Comparison of ENCODE assay signal across 36 cellular contexts in genomic region chr4:164482092-164482404, GRCh38.
"Had no signal": no experiment of that assay in that cellular context is flagged by ENCODE, and none has a peak within 500 bp of the region (broad histone marks: within the 10 kb centered on the region; RNA-seq: fewer than 3 reads in every experiment).

No MANE protein-coding gene starts in this region.

- H3K27ac ChIP-seq: adrenal gland, ascending aorta, body of pancreas, brain microvascular endothelial cell, breast epithelium, cardiac muscle cell had no signal

- H3K4me3 ChIP-seq: adrenal gland, ascending aorta, body of pancreas, breast epithelium, cardiac muscle cell had no signal

- H3K27me3 ChIP-seq: adrenal gland, ascending aorta, body of pancreas, brain microvascular endothelial cell, breast epithelium, cardiac muscle cell had no signal

- H3K36me3 Mint-ChIP-seq: activated naive CD4-positive, alpha-beta T cell treated with anti-CD3 and anti-CD28 coated beads, Interleukin-2, amount 10 ng/mL, durations not matched to agents 7 days and 5 days; activated naive CD4-positive, alpha-beta T cell treated with anti-CD3 and anti-CD28 coated beads, Interleukin-2, amount 50 U/mL, for 24 hours; activated naive CD4-positive, alpha-beta T cell treated with anti-CD3 and anti-CD28 coated beads, Interleukin-2, amount 50 U/mL, for 72 hours; activated naive CD8-positive, alpha-beta T cell; activated naive CD8-positive, alpha-beta T cell treated with anti-CD3 and anti-CD28 coated beads for 36 hours; activated naive CD8-positive, alpha-beta T cell treated with anti-CD3 and anti-CD28 coated beads, Interleukin-2, amount 10 ng/mL, durations not matched to agents 7 days and 5 days; brain had no signal

- H3K4me3 Mint-ChIP-seq: activated naive CD4-positive, alpha-beta T cell treated with anti-CD3 and anti-CD28 coated beads for 36 hours; activated naive CD4-positive, alpha-beta T cell treated with anti-CD3 and anti-CD28 coated beads, Interleukin-2, amount 10 ng/mL, durations not matched to agents 7 days and 5 days; activated naive CD4-positive, alpha-beta T cell treated with anti-CD3 and anti-CD28 coated beads, Interleukin-2, amount 50 U/mL, for 24 hours; activated naive CD8-positive, alpha-beta T cell; activated naive CD8-positive, alpha-beta T cell treated with anti-CD3 and anti-CD28 coated beads for 36 hours; activated naive CD8-positive, alpha-beta T cell treated with anti-CD3 and anti-CD28 coated beads, Interleukin-2, amount 10 ng/mL, durations not matched to agents 7 days and 5 days; activated naive CD8-positive, alpha-beta T cell treated with anti-CD3 and anti-CD28 coated beads, Interleukin-2, amount 50 U/mL, for 24 hours; activated T-cell treated with anti-CD3 and anti-CD28 coated beads, Interleukin-2, amount 50 U/mL, for 24 hours; activated T-cell treated with anti-CD3 and anti-CD28 coated beads, Interleukin-2, amount 50 U/mL, for 4 hours; activated T-cell treated with anti-CD3 and anti-CD28 coated beads, Interleukin-2, amount 50 U/mL, for 72 hours; activated T-helper 1 cell treated with anti-CD3 and anti-CD28 coated beads, Interleukin-12 subunit alpha, Interleukin-12 subunit beta, Interleukin-2, Interleukin-4 antibody, amounts not matched to agents 30 ng/mL and 10 ng/mL and 1 ng/mL, durations not matched to agents 14 hours and 24 hours and 36 hours; activated T-helper 17 cell treated with anti-CD3 and anti-CD28 coated beads, Interleukin-2, amount 50 U/mL, for 72 hours; brain; central memory CD8-positive, alpha-beta T cell had no signal

- H3K9me3 ChIP-seq: adrenal gland, ascending aorta, body of pancreas had no signal

- H3K36me3 ChIP-seq: adrenal gland, ascending aorta, brain microvascular endothelial cell, breast epithelium, cardiac muscle cell had no signal

- H3K4me1 ChIP-seq: adrenal gland, ascending aorta, body of pancreas, breast epithelium had no signal

- H3K9me3 Mint-ChIP-seq: activated naive CD4-positive, alpha-beta T cell treated with anti-CD3 and anti-CD28 coated beads for 36 hours; activated naive CD4-positive, alpha-beta T cell treated with anti-CD3 and anti-CD28 coated beads, Interleukin-2, amount 10 ng/mL, durations not matched to agents 7 days and 5 days; activated naive CD4-positive, alpha-beta T cell treated with anti-CD3 and anti-CD28 coated beads, Interleukin-2, amount 50 U/mL, for 24 hours; activated naive CD8-positive, alpha-beta T cell treated with anti-CD3 and anti-CD28 coated beads for 36 hours; activated naive CD8-positive, alpha-beta T cell treated with anti-CD3 and anti-CD28 coated beads, Interleukin-2, amount 10 ng/mL, durations not matched to agents 7 days and 5 days; activated T-helper 1 cell treated with anti-CD3 and anti-CD28 coated beads, Interleukin-12 subunit alpha, Interleukin-12 subunit beta, Interleukin-2, Interleukin-4 antibody, amounts not matched to agents 30 ng/mL and 10 ng/mL and 1 ng/mL, durations not matched to agents 14 hours and 24 hours and 36 hours; activated T-helper 2 cell treated with anti-CD3 and anti-CD28 coated beads, Interferon-gamma antibody, Interleukin-2, Interleukin-4, amounts not matched to agents 10 μg/mL and 5 μg/mL and 100 μg/mL, durations not matched to agents 14 hours and 24 hours and 36 hours had no signal

- H3K27me3 Mint-ChIP-seq: activated naive CD4-positive, alpha-beta T cell treated with anti-CD3 and anti-CD28 coated beads, Interleukin-2, amount 10 ng/mL, durations not matched to agents 7 days and 5 days; activated naive CD4-positive, alpha-beta T cell treated with anti-CD3 and anti-CD28 coated beads, Interleukin-2, amount 50 U/mL, for 24 hours; activated naive CD8-positive, alpha-beta T cell; activated naive CD8-positive, alpha-beta T cell treated with anti-CD3 and anti-CD28 coated beads for 36 hours; activated naive CD8-positive, alpha-beta T cell treated with anti-CD3 and anti-CD28 coated beads, Interleukin-2, amount 10 ng/mL, durations not matched to agents 7 days and 5 days; activated naive CD8-positive, alpha-beta T cell treated with anti-CD3 and anti-CD28 coated beads, Interleukin-2, amount 50 U/mL, for 24 hours; activated T-cell treated with anti-CD3 and anti-CD28 coated beads, Interleukin-2, amount 50 U/mL, for 24 hours; brain; central memory CD8-positive, alpha-beta T cell had no signal

- ATAC-seq: activated naive CD4-positive, alpha-beta T cell treated with anti-CD3 and anti-CD28 coated beads, Interleukin-2, amount 50 U/mL, for 72 hours; activated naive CD8-positive, alpha-beta T cell treated with anti-CD3 and anti-CD28 coated beads, Interleukin-2, amount 50 U/mL, for 24 hours; activated T-cell treated with anti-CD3 and anti-CD28 coated beads, Interleukin-2, amount 50 U/mL, for 4 hours; activated T-cell treated with anti-CD3 and anti-CD28 coated beads, Interleukin-2, amount 50 U/mL, for 72 hours; activated T-helper 17 cell treated with anti-CD3 and anti-CD28 coated beads, Interleukin-2, amount 50 U/mL, for 72 hours; body of pancreas had no signal

- DNase-seq: activated effector memory CD4-positive, alpha-beta T cell treated with anti-CD3 and anti-CD28 coated beads, Interleukin-2, amount 50 U/mL, for 16 hours; activated gamma-delta T cell; activated gamma-delta T cell treated with Interleukin-2 at 50 U/mL for 16 hours; activated naive CD4-positive, alpha-beta T cell; activated naive CD4-positive, alpha-beta T cell treated with anti-CD3 and anti-CD28 coated beads for 36 hours; activated naive CD4-positive, alpha-beta T cell treated with anti-CD3 and anti-CD28 coated beads, Interleukin-2, amount 10 ng/mL, durations not matched to agents 7 days and 5 days; activated naive CD4-positive, alpha-beta T cell treated with anti-CD3 and anti-CD28 coated beads, Interleukin-2, amount 50 U/mL, for 16 hours; activated naive CD4-positive, alpha-beta T cell treated with Interleukin-2 at 50 U/mL for 16 hours; activated naive CD8-positive, alpha-beta T cell treated with anti-CD3 and anti-CD28 coated beads for 36 hours; activated naive CD8-positive, alpha-beta T cell treated with anti-CD3 and anti-CD28 coated beads, Interleukin-2, amount 10 ng/mL, durations not matched to agents 7 days and 5 days; activated naive CD8-positive, alpha-beta T cell treated with anti-CD3 and anti-CD28 coated beads, Interleukin-2, amount 50 U/mL, for 24 hours; activated T-cell treated with anti-CD3 and anti-CD28 coated beads, Interleukin-2, amount 50 U/mL, for 1 hour; activated T-cell treated with anti-CD3 and anti-CD28 coated beads, Interleukin-2, amount 50 U/mL, for 24 hours; activated T-cell treated with anti-CD3 and anti-CD28 coated beads, Interleukin-2, amount 50 U/mL, for 4 hours; activated T-cell treated with anti-CD3 and anti-CD28 coated beads, Interleukin-2, amount 50 U/mL, for 48 hours; activated T-cell treated with anti-CD3 and anti-CD28 coated beads, Interleukin-2, amount 50 U/mL, for 72 hours; adrenal gland; amniotic stem cell; amygdala; aorta; body of pancreas; brain microvascular endothelial cell; caudate nucleus; central memory CD4-positive, alpha-beta T cell; cerebellar nuclear complex had no signal

- H3K4me1 Mint-ChIP-seq: activated naive CD4-positive, alpha-beta T cell treated with anti-CD3 and anti-CD28 coated beads, Interleukin-2, amount 10 ng/mL, durations not matched to agents 7 days and 5 days; activated naive CD4-positive, alpha-beta T cell treated with anti-CD3 and anti-CD28 coated beads, Interleukin-2, amount 50 U/mL, for 24 hours; activated naive CD8-positive, alpha-beta T cell treated with anti-CD3 and anti-CD28 coated beads for 36 hours; activated naive CD8-positive, alpha-beta T cell treated with anti-CD3 and anti-CD28 coated beads, Interleukin-2, amount 10 ng/mL, durations not matched to agents 7 days and 5 days; activated naive CD8-positive, alpha-beta T cell treated with anti-CD3 and anti-CD28 coated beads, Interleukin-2, amount 50 U/mL, for 24 hours; activated T-helper 17 cell treated with anti-CD3 and anti-CD28 coated beads, Interleukin-2, amount 50 U/mL, for 72 hours; central memory CD8-positive, alpha-beta T cell had no signal

- H3K27ac Mint-ChIP-seq: activated naive CD4-positive, alpha-beta T cell treated with anti-CD3 and anti-CD28 coated beads for 36 hours; activated naive CD4-positive, alpha-beta T cell treated with anti-CD3 and anti-CD28 coated beads, Interleukin-2, amount 10 ng/mL, durations not matched to agents 7 days and 5 days; activated naive CD4-positive, alpha-beta T cell treated with anti-CD3 and anti-CD28 coated beads, Interleukin-2, amount 50 U/mL, for 24 hours; activated naive CD4-positive, alpha-beta T cell treated with anti-CD3 and anti-CD28 coated beads, Interleukin-2, amount 50 U/mL, for 72 hours; activated naive CD8-positive, alpha-beta T cell; activated naive CD8-positive, alpha-beta T cell treated with anti-CD3 and anti-CD28 coated beads for 36 hours; activated naive CD8-positive, alpha-beta T cell treated with anti-CD3 and anti-CD28 coated beads, Interleukin-2, amount 10 ng/mL, durations not matched to agents 7 days and 5 days; activated naive CD8-positive, alpha-beta T cell treated with anti-CD3 and anti-CD28 coated beads, Interleukin-2, amount 50 U/mL, for 24 hours; activated T-cell treated with anti-CD3 and anti-CD28 coated beads, Interleukin-2, amount 50 U/mL, for 24 hours; activated T-cell treated with anti-CD3 and anti-CD28 coated beads, Interleukin-2, amount 50 U/mL, for 72 hours; activated T-helper 1 cell treated with anti-CD3 and anti-CD28 coated beads, Interleukin-12 subunit alpha, Interleukin-12 subunit beta, Interleukin-2, Interleukin-4 antibody, amounts not matched to agents 30 ng/mL and 10 ng/mL and 1 ng/mL, durations not matched to agents 14 hours and 24 hours and 36 hours; activated T-helper 17 cell treated with anti-CD3 and anti-CD28 coated beads, Interleukin-2, amount 50 U/mL, for 72 hours; activated T-helper 2 cell treated with anti-CD3 and anti-CD28 coated beads, Interferon-gamma antibody, Interleukin-2, Interleukin-4, amounts not matched to agents 10 μg/mL and 5 μg/mL and 100 μg/mL, durations not matched to agents 14 hours and 24 hours and 36 hours had no signal
